9 cellular contexts compared by ENCODE assay signal in genomic region chr14:39233680-39234326, GRCh38. TPM values are rescaled to one million over a fixed set of nuclear protein-coding genes. Genes with fewer than 3 reads are reported as not detected.
DNase-seq lines count a peak whose midpoint lies in the region; ATAC-seq and TF ChIP-seq lines count a peak whose summit lies in the region.
"Had no signal": no experiment of that assay in that cellular context is flagged by ENCODE, and none has a peak within 500 bp of the region (broad histone marks: within the 10 kb centered on the region; RNA-seq: fewer than 3 reads in every experiment).

TSS of gene MIA2 (plus strand) at chr14:39233915. CDS start at chr14:39234115, 200 bp downstream.

- H3K36me3 Mint-ChIP-seq in activated naive CD4-positive, alpha-beta T cell treated with anti-CD3 and anti-CD28 coated beads, Interleukin-2, amount 50 U/mL, for 24 hours, result no peaks in the 10 kb centered on the region
- H3K36me3 Mint-ChIP-seq in endodermal cell (ENCODE audit: low read depth), result no peaks in the 10 kb centered on the region

- peaks cover 36% of the 10 kb centered on the region for H3K4me1 Mint-ChIP-seq in activated naive CD4-positive, alpha-beta T cell treated with anti-CD3 and anti-CD28 coated beads, Interleukin-2, amount 50 U/mL, for 24 hours
- H3K4me1 Mint-ChIP-seq in endodermal cell, result peaks cover 14% of the 10 kb centered on the region

- H3K27ac ChIP-seq in endodermal cell (ENCODE audit: low read depth, low read length), result no peak within 1 kb of the TSS

- H3K27ac Mint-ChIP-seq in activated naive CD4-positive, alpha-beta T cell treated with anti-CD3 and anti-CD28 coated beads, Interleukin-2, amount 50 U/mL, for 24 hours, result peak within 1 kb of the TSS; percentile 23
- H3K27ac Mint-ChIP-seq in endodermal cell, result no peak within 1 kb of the TSS

- WGBS in endodermal cell (ENCODE audit: insufficient coverage in 1 of 2, insufficient read length in 1 of 2), 2 experiments, result 87 to 95% methylated on average over 4 to 6 of the region's 7 CpGs

- H3K9me3 Mint-ChIP-seq in activated naive CD4-positive, alpha-beta T cell treated with anti-CD3 and anti-CD28 coated beads, Interleukin-2, amount 50 U/mL, for 24 hours, result no peaks in the 10 kb centered on the region
- H3K9me3 Mint-ChIP-seq in endodermal cell, result no peaks in the 10 kb centered on the region

- no peak for TF ChIP-seq CTCF in endodermal cell (conservative IDR thresholded peaks at IDR 0.05)

- no peaks in the 10 kb centered on the region for H3K36me3 ChIP-seq in endodermal cell (ENCODE audit: control insufficient read depth, insufficient read depth, low read length)

- H3K4me1 ChIP-seq in endodermal cell (ENCODE audit: control insufficient read depth, insufficient read depth, low read length), result no peaks in the 10 kb centered on the region

- no peak for DNase-seq in activated naive CD4-positive, alpha-beta T cell treated with anti-CD3 and anti-CD28 coated beads, Interleukin-2, amount 50 U/mL, for 16 hours
- no peak for DNase-seq in endodermal cell
- no peak for DNase-seq in mucosa of gallbladder (ENCODE audit: low spot score)
- no peak for DNase-seq in ecto neural progenitor cell (ENCODE audit: low spot score)
- DNase-seq in SKM-1 treated with dmso at 0.1 percent for 144 hours (lab: John Stamatoyannopoulos, UW; ENCODE audit: unreplicated experiment), result no peak
- DNase-seq in GOT3 (lab: John Stamatoyannopoulos, UW), result no peak
- DNase-seq: RPMI8226 had no signal

- ATAC-seq in GM19351 (IDR thresholded peaks at IDR 0.05; ENCODE audit: unreplicated experiment), result no peak

- H3K9me3 ChIP-seq in endodermal cell (ENCODE audit: control insufficient read depth, low read length), result no peaks in the 10 kb centered on the region

- no peak within 1 kb of the TSS for H3K4me3 Mint-ChIP-seq in activated naive CD4-positive, alpha-beta T cell treated with anti-CD3 and anti-CD28 coated beads, Interleukin-2, amount 50 U/mL, for 24 hours
- H3K4me3 Mint-ChIP-seq in endodermal cell, result no peak within 1 kb of the TSS

- no peak within 1 kb of the TSS for H3K9ac ChIP-seq in endodermal cell (ENCODE audit: extremely low read depth, low read length, poor library complexity, severe bottlenecking)

- H3K27me3 Mint-ChIP-seq in activated naive CD4-positive, alpha-beta T cell treated with anti-CD3 and anti-CD28 coated beads, Interleukin-2, amount 50 U/mL, for 24 hours, result no peaks in the 10 kb centered on the region
- no peaks in the 10 kb centered on the region for H3K27me3 Mint-ChIP-seq in endodermal cell (ENCODE audit: insufficient read depth)

- H3K4me3 ChIP-seq in endodermal cell (ENCODE audit: low read length), result no peak within 1 kb of the TSS

- no peaks in the 10 kb centered on the region for H3K27me3 ChIP-seq in endodermal cell (ENCODE audit: control insufficient read depth, insufficient read depth, low read length, poor library complexity, severe bottlenecking)

RNA-seq across cellular contexts. Expression of gene MIA2, which starts in this region (rescaled TPM):
- total RNA-seq in endodermal cell (10 to 100 TPM; 16.8 to 26.5 TPM), mucosa of gallbladder (81.7 TPM)
- 13.9 TPM for polyA plus RNA-seq in endodermal cell (2013, experiment 1 of 2)
- 14.1 TPM for polyA plus RNA-seq in endodermal cell (2013, experiment 2 of 2)
